Comparison of ENCODE assay signal across 17 cellular contexts in genomic region chr18:52009958-52010357, GRCh38.
"Had no signal": no experiment of that assay in that cellular context is flagged by ENCODE, and none has a peak within 500 bp of the region (broad histone marks: within the 10 kb centered on the region; RNA-seq: fewer than 3 reads in every experiment).

No MANE protein-coding gene starts in this region.

- H3K4me1 Mint-ChIP-seq: naive thymus-derived CD4-positive, alpha-beta T cell; nephron progenitor cell; stimulated activated effector memory CD8-positive, alpha-beta T cell treated with anti-CD3 and anti-CD28 coated beads, Interleukin-12 subunit alpha, Interleukin-12 subunit beta, amount 100 ng/mL, for 72 hours had no signal

- DNase-seq: dorsolateral prefrontal cortex; effector CD8-positive, alpha-beta T cell; foreskin melanocyte; head of caudate nucleus; hippocampal formation; left colon; left ventricle myocardium superior; naive thymus-derived CD4-positive, alpha-beta T cell; nephron progenitor cell; retina; right lobe of liver; stimulated activated CD4-positive, alpha-beta T cell treated with anti-CD3 and anti-CD28 coated beads, Interleukin-4, amount 100 ng/mL, for 1 hour; stimulated activated CD8-positive, alpha-beta memory T cell treated with anti-CD3 and anti-CD28 coated beads, Interleukin-4, amount 100 ng/mL, for 48 hours; stimulated activated naive CD8-positive, alpha-beta T cell treated with anti-CD3 and anti-CD28 coated beads, Interleukin-15, Interleukin-2, amounts not matched to agents 100 U/mL and 50 U/mL, for 24 hours; thyroid gland had no signal

- H3K4me3 Mint-ChIP-seq: naive thymus-derived CD4-positive, alpha-beta T cell; nephron progenitor cell; stimulated activated effector memory CD8-positive, alpha-beta T cell treated with anti-CD3 and anti-CD28 coated beads, Interleukin-12 subunit alpha, Interleukin-12 subunit beta, amount 100 ng/mL, for 72 hours; type B pancreatic cell had no signal

- H3K27ac Mint-ChIP-seq: naive thymus-derived CD4-positive, alpha-beta T cell; nephron progenitor cell; stimulated activated effector memory CD8-positive, alpha-beta T cell treated with anti-CD3 and anti-CD28 coated beads, Interleukin-12 subunit alpha, Interleukin-12 subunit beta, amount 100 ng/mL, for 72 hours; type B pancreatic cell had no signal

- H3K9me3 Mint-ChIP-seq: nephron progenitor cell, type B pancreatic cell had no signal

- H3K27me3 Mint-ChIP-seq: naive thymus-derived CD4-positive, alpha-beta T cell had no signal

- ATAC-seq: left colon; left ventricle myocardium superior; naive thymus-derived CD4-positive, alpha-beta T cell; right lobe of liver; stimulated activated effector memory CD8-positive, alpha-beta T cell treated with anti-CD3 and anti-CD28 coated beads, Interleukin-12 subunit alpha, Interleukin-12 subunit beta, amount 100 ng/mL, for 72 hours; stimulated activated naive CD8-positive, alpha-beta T cell treated with anti-CD3 and anti-CD28 coated beads, Interleukin-15, Interleukin-2, amounts not matched to agents 100 U/mL and 50 U/mL, for 24 hours had no signal

- H3K36me3 Mint-ChIP-seq: naive thymus-derived CD4-positive, alpha-beta T cell; stimulated activated effector memory CD8-positive, alpha-beta T cell treated with anti-CD3 and anti-CD28 coated beads, Interleukin-12 subunit alpha, Interleukin-12 subunit beta, amount 100 ng/mL, for 72 hours; type B pancreatic cell had no signal
